ENCODE assay signal across 20 cellular contexts in the genomic region with DNA sequence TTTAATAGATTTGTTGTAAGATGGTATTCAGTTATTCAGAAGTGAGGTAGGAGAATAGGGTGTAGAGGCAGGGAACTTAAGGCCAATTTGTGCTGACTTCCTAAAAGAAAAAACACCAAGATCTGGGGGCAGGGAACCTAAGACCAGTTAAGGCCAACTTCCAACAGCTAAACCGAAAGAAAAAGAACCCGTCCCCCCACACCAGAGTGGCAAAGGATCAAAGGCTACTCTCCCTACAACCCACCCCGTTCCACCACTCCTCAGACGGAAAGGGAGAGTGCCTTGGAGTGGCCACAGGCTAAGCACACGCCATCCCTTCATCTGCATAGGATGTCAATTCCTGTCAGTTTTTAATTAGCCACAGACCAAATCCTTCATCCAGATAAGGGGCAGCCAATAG. TPM values are rescaled to one million over a fixed set of nuclear protein-coding genes. Genes with fewer than 3 reads are reported as not detected.
A peak's percentile ranks its signal among the peaks of the same experiment; 100 is the strongest.
DNase-seq lines count a peak whose midpoint lies in the region; ATAC-seq and TF ChIP-seq lines count a peak whose summit lies in the region.
"Had no signal": no experiment of that assay in that cellular context is flagged by ENCODE, and none has a peak within 500 bp of the region (broad histone marks: within the 10 kb centered on the region; RNA-seq: fewer than 3 reads in every experiment).

No MANE protein-coding gene starts in this region.

- intact Hi-C loops in dendritic cell treated with granulocyte-macrophage colony-stimulating factor and Interleukin-4, amounts not matched to agents 40 ng/mL and 50 ng/mL, for 4 days (cut with micrococcal nuclease): loop anchor here (5.0 kb wide), 1 partner anchor 552 kb away; the partner anchor contains the start of genes ATP5ME and MYL5
- intact Hi-C loops in spleen (cut with DNase I; ENCODE audit: low total_unique reads): no loop called here

- H3K23me2 ChIP-seq in H9 (ENCODE audit: insufficient read length, low read depth, low read length, poor library complexity, severe bottlenecking): peaks cover 6% of the 10 kb centered on the region

- H3K9ac ChIP-seq in H9 (ENCODE audit: extremely low read depth, insufficient read length, low read length): no peak overlapping the region

- no peak overlapping the region for H4K91ac ChIP-seq in H9 (ENCODE audit: insufficient read length, low read depth, low read length)

- H3K4me1 Mint-ChIP-seq in activated T-cell treated with anti-CD3 and anti-CD28 coated beads, Interleukin-2, amount 50 U/mL, for 72 hours (ENCODE audit: low read depth): peaks cover 24% of the 10 kb centered on the region
- H3K4me1 Mint-ChIP-seq in dendritic cell treated with granulocyte-macrophage colony-stimulating factor and Interleukin-4, amounts not matched to agents 40 ng/mL and 50 ng/mL, for 4 days (ENCODE audit: low read depth): peaks cover 34% of the 10 kb centered on the region
- peaks cover 1 to 5% of the 10 kb centered on the region in 2 experiments for H3K4me1 Mint-ChIP-seq in H9

- H4K5ac ChIP-seq in H9 (ENCODE audit: insufficient read length, low read depth, low read length): no peak overlapping the region

- peak overlapping the region in 1 of 2 donors; percentile 71 for H3K4me3 Mint-ChIP-seq in activated T-cell treated with anti-CD3 and anti-CD28 coated beads, Interleukin-2, amount 50 U/mL, for 72 hours
- no peak overlapping the region for H3K4me3 Mint-ChIP-seq in dendritic cell treated with granulocyte-macrophage colony-stimulating factor and Interleukin-4, amounts not matched to agents 40 ng/mL and 50 ng/mL, for 4 days
- no peak overlapping the region for H3K4me3 Mint-ChIP-seq in H9
- H3K4me3 Mint-ChIP-seq: activated T-cell treated with anti-CD3 and anti-CD28 coated beads, Interleukin-2, amount 50 U/mL, for 24 hours; HFFc6; memory B cell; stimulated activated memory B cell treated with anti-CD40 and anti-IgM and Interleukin-4, amounts not matched to agents 10 μg/mL and 1 μg/mL and 100 μg/mL, for 72 hours had no signal

- H3K27me3 ChIP-seq in spleen (replicated peaks in 1 of 7) (no peaks in the 10 kb centered on the region), H9 (ENCODE audit: insufficient read depth, low read length) (no peaks in the 10 kb centered on the region)
- no peaks in the 10 kb centered on the region for H3K27me3 ChIP-seq in effector memory CD4-positive, alpha-beta T cell (replicated peaks; ENCODE audit: control insufficient read depth, insufficient read depth, low read length, poor library complexity, severe bottlenecking)
- H3K27me3 ChIP-seq: suprapubic skin had no signal

- H3K79me1 ChIP-seq in H9 (ENCODE audit: insufficient read depth, low read depth, low read length, poor library complexity, severe bottlenecking): no peaks in the 10 kb centered on the region

- H2AK5ac ChIP-seq in H9 (ENCODE audit: insufficient read length, low read length): no peak overlapping the region

- no peak for TF ChIP-seq POLR2A in spleen (IDR thresholded peaks at IDR 0.05)

- no peak overlapping the region for H4K8ac ChIP-seq in H9 (replicated peaks; ENCODE audit: insufficient read length, low read depth, low read length)

- no peak for DNase-seq in activated T-cell treated with anti-CD3 and anti-CD28 coated beads, Interleukin-2, amount 50 U/mL, for 72 hours
- no peak for DNase-seq in activated T-cell treated with anti-CD3 and anti-CD28 coated beads, Interleukin-2, amount 50 U/mL, for 48 hours
- peak; percentile 59 for DNase-seq in KBM-7
- no peak for DNase-seq in spleen
- no peak for DNase-seq in effector memory CD4-positive, alpha-beta T cell
- no peak for DNase-seq in H9
- DNase-seq in medulla oblongata (ENCODE audit: extremely low spot score): no peak
- DNase-seq: ACHN; activated CD4-positive, CD25-positive, alpha-beta regulatory T cell; activated T-cell treated with anti-CD3 and anti-CD28 coated beads, Interleukin-2, amount 50 U/mL, for 24 hours; C1 segment of cervical spinal cord; HFFc6; IMR-90; left cardiac atrium; NCI-H2081 treated with DMSO at 0.1 percent for 48 hours had no signal

- no peak overlapping the region for H2BK120ac ChIP-seq in H9 (ENCODE audit: low read depth, low read length, poor library complexity, severe bottlenecking)

- no peak overlapping the region for H2AFZ ChIP-seq in H9 (ENCODE audit: low read length)

- H3K4me1 ChIP-seq in spleen (peaks cover 2 to 36% (median 12%) of the 10 kb centered on the region in 6 donors), H9 (ENCODE audit: insufficient read depth, low read length) (no peaks in the 10 kb centered on the region)
- peaks cover 14% of the 10 kb centered on the region for H3K4me1 ChIP-seq in effector memory CD4-positive, alpha-beta T cell (ENCODE audit: control insufficient read depth, insufficient read depth, low read length, poor library complexity, severe bottlenecking)

- H3K79me2 ChIP-seq in H9 (ENCODE audit: insufficient read depth, low read length): peaks cover 8% of the 10 kb centered on the region; the same call in 1 of the 2 replicates

- no peak overlapping the region for H3K18ac ChIP-seq in H9 (ENCODE audit: insufficient read length, low read depth, low read length)

- no peaks in the 10 kb centered on the region for H3K27me3 Mint-ChIP-seq in activated T-cell treated with anti-CD3 and anti-CD28 coated beads, Interleukin-2, amount 50 U/mL, for 72 hours (ENCODE audit: low read depth)
- H3K27me3 Mint-ChIP-seq in dendritic cell treated with granulocyte-macrophage colony-stimulating factor and Interleukin-4, amounts not matched to agents 40 ng/mL and 50 ng/mL, for 4 days: no peaks in the 10 kb centered on the region
- peaks cover 2% of the 10 kb centered on the region; the same call in 1 of the 2 replicates for H3K27me3 Mint-ChIP-seq in H9 (ENCODE audit: low read depth)
- H3K27me3 Mint-ChIP-seq: activated T-cell treated with anti-CD3 and anti-CD28 coated beads, Interleukin-2, amount 50 U/mL, for 24 hours; stimulated activated memory B cell treated with anti-CD40 and anti-IgM and Interleukin-4, amounts not matched to agents 10 μg/mL and 1 μg/mL and 100 μg/mL, for 72 hours had no signal

- H3K27ac Mint-ChIP-seq in activated T-cell treated with anti-CD3 and anti-CD28 coated beads, Interleukin-2, amount 50 U/mL, for 72 hours: peak overlapping the region; percentile 58
- peak overlapping the region; percentile 72 for H3K27ac Mint-ChIP-seq in dendritic cell treated with granulocyte-macrophage colony-stimulating factor and Interleukin-4, amounts not matched to agents 40 ng/mL and 50 ng/mL, for 4 days
- no peak overlapping the region for H3K27ac Mint-ChIP-seq in H9
- H3K27ac Mint-ChIP-seq: activated T-cell treated with anti-CD3 and anti-CD28 coated beads, Interleukin-2, amount 50 U/mL, for 24 hours; HFFc6; memory B cell; stimulated activated memory B cell treated with anti-CD40 and anti-IgM and Interleukin-4, amounts not matched to agents 10 μg/mL and 1 μg/mL and 100 μg/mL, for 72 hours had no signal

- H3T11ph ChIP-seq in H9 (ENCODE audit: low read length): no peak overlapping the region

- peaks cover 0 to 1% (median 0%) of the 10 kb centered on the region in 6 donors for H3K36me3 ChIP-seq in spleen
- no peaks in the 10 kb centered on the region for H3K36me3 ChIP-seq in effector memory CD4-positive, alpha-beta T cell (ENCODE audit: control insufficient read depth, insufficient read depth, low read length)
- H3K36me3 ChIP-seq: suprapubic skin had no signal

- no peak for TF ChIP-seq CTCF in spleen (IDR thresholded peaks at IDR 0.05 in 8 of 11, conservative IDR thresholded peaks at IDR 0.05 in 3 of 11)
- TF ChIP-seq CTCF in H9 (conservative IDR thresholded peaks at IDR 0.05): no peak

- H4K20me1 ChIP-seq in H9 (ENCODE audit: control insufficient read depth, insufficient read depth, insufficient read length): no peaks in the 10 kb centered on the region

- no peak overlapping the region for H3K23ac ChIP-seq in H9 (ENCODE audit: insufficient read length, low read depth, low read length)

- H3K9me3 ChIP-seq in spleen (peaks cover 0 to 92% (median 66%) of the 10 kb centered on the region in 8 donors), H9 (ENCODE audit: control insufficient read depth, low read depth, low read length) (no peaks in the 10 kb centered on the region)
- no peaks in the 10 kb centered on the region for H3K9me3 ChIP-seq in effector memory CD4-positive, alpha-beta T cell (ENCODE audit: control insufficient read depth, low read length)
- H3K9me3 ChIP-seq: suprapubic skin had no signal

- WGBS in spleen, 5 donors: 49 to 70% (median 62%) methylated on average over 5 of the region's 5 CpGs
- WGBS in H9 (ENCODE audit: extremely low coverage, insufficient read length, low lambda C conversion rate): no CpG with 5 or more reads among the region's 5 CpGs

- H2BK12ac ChIP-seq in H9 (ENCODE audit: insufficient read length, low read depth, low read length): no peak overlapping the region

- H2BK15ac ChIP-seq in H9 (ENCODE audit: low read depth, low read length): no peak overlapping the region

- H3K27ac ChIP-seq in spleen (peak overlapping the region in 5 of 8 donors; percentile 30 to 59 (median 52)), H9 (ENCODE audit: insufficient read length, low read depth, low read length) (no peak overlapping the region)
- no peak overlapping the region for H3K27ac ChIP-seq in effector memory CD4-positive, alpha-beta T cell (ENCODE audit: insufficient read depth, low read length, poor library complexity, severe bottlenecking)
- H3K27ac ChIP-seq: suprapubic skin had no signal

- H3K14ac ChIP-seq in H9 (ENCODE audit: insufficient read depth, low read length): no peak overlapping the region

- peak overlapping the region in 1 of 8 donors; percentile 20 for H3K4me3 ChIP-seq in spleen
- H3K4me3 ChIP-seq in effector memory CD4-positive, alpha-beta T cell (ENCODE audit: insufficient read depth, low read depth, low read length, poor library complexity, severe bottlenecking): no peak overlapping the region
- H3K4me3 ChIP-seq: smooth muscle cell, suprapubic skin had no signal

- in situ Hi-C loops in KBM-7 (cut with MboI; ENCODE audit: low pct_unique_long_range_greater_than_20kb, low sequenced_read_pairs): no loop called here

- peaks cover 8 to 20% of the 10 kb centered on the region in 2 donors for H3K9me3 Mint-ChIP-seq in activated T-cell treated with anti-CD3 and anti-CD28 coated beads, Interleukin-2, amount 50 U/mL, for 72 hours
- peaks cover 62% of the 10 kb centered on the region for H3K9me3 Mint-ChIP-seq in dendritic cell treated with granulocyte-macrophage colony-stimulating factor and Interleukin-4, amounts not matched to agents 40 ng/mL and 50 ng/mL, for 4 days
- peaks cover 68 to 76% of the 10 kb centered on the region in 2 experiments for H3K9me3 Mint-ChIP-seq in H9

- H2BK5ac ChIP-seq in H9 (ENCODE audit: insufficient read length, low read length): no peak overlapping the region

- no peak overlapping the region for H2BK20ac ChIP-seq in H9 (ENCODE audit: low read depth, low read length, poor library complexity, severe bottlenecking)

- H3K4me2 ChIP-seq in H9 (ENCODE audit: insufficient read depth, insufficient read length, low read length): no peak overlapping the region
- H3K4me2 ChIP-seq: smooth muscle cell had no signal

- H3K36me3 Mint-ChIP-seq in activated T-cell treated with anti-CD3 and anti-CD28 coated beads, Interleukin-2, amount 50 U/mL, for 72 hours (ENCODE audit: insufficient read depth in 2 of 2): peaks cover 43 to 45% of the 10 kb centered on the region in 2 donors
- peaks cover 33% of the 10 kb centered on the region for H3K36me3 Mint-ChIP-seq in dendritic cell treated with granulocyte-macrophage colony-stimulating factor and Interleukin-4, amounts not matched to agents 40 ng/mL and 50 ng/mL, for 4 days (ENCODE audit: low read depth)
- H3K36me3 Mint-ChIP-seq in H9 (ENCODE audit: insufficient read depth in 1 of 3, low read depth in 3 of 3): peaks cover 8 to 23% (median 10%) of the 10 kb centered on the region in 3 experiments

- ATAC-seq in activated T-cell treated with anti-CD3 and anti-CD28 coated beads, Interleukin-2, amount 50 U/mL, for 72 hours (replicated peaks in 1 of 2): no peak
- ATAC-seq: left cardiac atrium; stimulated activated memory B cell treated with anti-CD40 and anti-IgM and Interleukin-4, amounts not matched to agents 10 μg/mL and 1 μg/mL and 100 μg/mL, for 72 hours had no signal

- H3K56ac ChIP-seq in H9 (ENCODE audit: insufficient read length, low read depth, low read length): no peak overlapping the region

- H3K4ac ChIP-seq in H9 (ENCODE audit: low read depth, low read length): no peak overlapping the region

RNA-seq across cellular contexts. Expression of gene ZNF718, which starts 3.7 kb away (rescaled TPM):
- 10 to 100 TPM in 1 of 2 donors, 1 to 10 TPM in 1; 8.1 to 10.2 TPM for total RNA-seq in activated T-cell treated with anti-CD3 and anti-CD28 coated beads, Interleukin-2, amount 50 U/mL, for 72 hours
- total RNA-seq in spleen: 10 to 100 TPM in 6 of 7 donors, 1 to 10 TPM in 1; 9.8 to 22.0 (median 11.8) TPM
- 1 to 10 TPM; 1.0 to 2.5 (median 1.6) TPM for polyA plus RNA-seq in spleen
- 11.1 and 12.5 TPM in 2 replicates for total RNA-seq in H9 (2021)

Comparison
In these comparisons a context has a peak if more than half of its experiments do, and no peak if none do; other contexts are left out.
1. H3K27ac Mint-ChIP-seq: peak in activated T-cell treated with anti-CD3 and anti-CD28 coated beads, Interleukin-2, amount 50 U/mL, for 72 hours (single experiment) and dendritic cell treated with granulocyte-macrophage colony-stimulating factor and Interleukin-4, amounts not matched to agents 40 ng/mL and 50 ng/mL, for 4 days (single experiment); none in H9 (0 of 3).
2. H3K27ac ChIP-seq: peak in spleen (5 of 8); none in effector memory CD4-positive, alpha-beta T cell (single experiment) and H9 (single experiment).